Comparison of ENCODE assay signal across 23 cellular contexts in the genomic region with DNA sequence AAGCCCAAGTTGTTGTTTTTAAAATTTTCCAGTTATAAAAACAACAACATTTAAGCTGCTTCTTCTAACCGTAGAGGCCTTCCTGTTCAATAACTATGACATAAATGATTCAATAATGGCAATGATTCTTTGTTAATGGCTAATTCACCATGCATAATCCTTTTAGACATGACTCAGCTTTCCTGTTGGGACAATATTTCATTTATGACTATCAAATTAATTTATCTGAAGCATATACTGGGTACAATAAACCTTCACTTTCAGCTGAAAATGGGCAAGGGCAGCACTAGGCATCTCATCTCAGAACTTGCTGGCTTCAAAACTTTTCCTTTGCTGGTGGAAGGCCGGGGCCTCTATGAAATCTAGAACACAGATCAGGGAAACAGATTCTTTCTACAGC. TPM values are rescaled to one million over a fixed set of nuclear protein-coding genes. Genes with fewer than 3 reads are reported as not detected.
DNase-seq lines count a peak whose midpoint lies in the region; ATAC-seq and TF ChIP-seq lines count a peak whose summit lies in the region.
"Had no signal": no experiment of that assay in that cellular context is flagged by ENCODE, and none has a peak within 500 bp of the region (broad histone marks: within the 10 kb centered on the region; RNA-seq: fewer than 3 reads in every experiment).

No MANE protein-coding gene starts in this region.

- H3K9me3 Mint-ChIP-seq in activated B cell treated with CpG ODN at 0.5 μM for 24 hours, result no peaks in the 10 kb centered on the region
- no peaks in the 10 kb centered on the region for H3K9me3 Mint-ChIP-seq in nephron progenitor cell
- H3K9me3 Mint-ChIP-seq: CD4-positive, alpha-beta memory T cell; GM23338; WTC11 had no signal

- H4K20me1 ChIP-seq in GM23248 (ENCODE audit: insufficient read depth), result no peaks in the 10 kb centered on the region
- H4K20me1 ChIP-seq in smooth muscle cell (ENCODE audit: low read depth), result peaks cover 24% of the 10 kb centered on the region

- H3K4me3 Mint-ChIP-seq in activated B cell treated with CpG ODN at 0.5 μM for 24 hours, result peak overlapping the region; percentile 33
- no peak overlapping the region for H3K4me3 Mint-ChIP-seq in nephron progenitor cell
- H3K4me3 Mint-ChIP-seq: CD4-positive, alpha-beta memory T cell; GM23338; WTC11 had no signal

- no peak overlapping the region for H3K4me3 ChIP-seq in GM23248
- no peak overlapping the region for H3K4me3 ChIP-seq in smooth muscle cell
- H3K4me3 ChIP-seq: GM23338, K562, left lung, mucosa of descending colon, SK-N-MC had no signal

- no peaks in the 10 kb centered on the region for H3K27me3 ChIP-seq in GM23248 (replicated peaks; ENCODE audit: insufficient read depth)
- H3K27me3 ChIP-seq in foreskin keratinocyte, result no peaks in the 10 kb centered on the region
- H3K27me3 ChIP-seq in smooth muscle cell (ENCODE audit: low read depth), result no peaks in the 10 kb centered on the region
- H3K27me3 ChIP-seq: left lung had no signal

- H3K9me3 ChIP-seq in GM23248 (ENCODE audit: low read depth), result no peaks in the 10 kb centered on the region
- H3K9me3 ChIP-seq in smooth muscle cell (replicated peaks; ENCODE audit: low read depth), result no peaks in the 10 kb centered on the region
- H3K9me3 ChIP-seq: left lung, mucosa of descending colon had no signal

- CTCF ChIA-PET in activated B cell treated with CpG ODN at 0.5 μM for 24 hours (lab: Charles Lee), result interaction anchor here (0.6 to 1.9 kb wide), 3 partner anchors 55 to 137 kb away, joined by 3 to 9 read pairs (median 3); no protein-coding TSS in a partner anchor

- H3K27ac Mint-ChIP-seq in activated B cell treated with CpG ODN at 0.5 μM for 24 hours, result peak overlapping the region; percentile 64
- H3K27ac Mint-ChIP-seq in nephron progenitor cell, result no peak overlapping the region
- H3K27ac Mint-ChIP-seq: CD4-positive, alpha-beta memory T cell; GM23338; WTC11 had no signal

- no peaks in the 10 kb centered on the region for H3K9me2 ChIP-seq in GM23248 (ENCODE audit: insufficient read depth)

- H3K9ac ChIP-seq in GM23248 (no peak overlapping the region), smooth muscle cell (ENCODE audit: low read depth) (peak overlapping the region; percentile 6)

- H3K4me2 ChIP-seq in GM23248 (ENCODE audit: unreplicated experiment) (no peak overlapping the region), smooth muscle cell (no peak overlapping the region)
- H3K4me2 ChIP-seq: GM23338 had no signal

- POLR2A ChIA-PET in activated B cell treated with CpG ODN at 0.5 μM for 24 hours (lab: Charles Lee), result interaction anchor here (0.5 to 6.5 kb wide), 4 partner anchors 25 to 87 kb away, joined by 3 to 64 read pairs (median 28); a partner anchor contains a TSS

- in situ Hi-C loops in GM23248 (cut with MboI), result no loop called here

- WGBS in GM23248 (ENCODE audit: low coverage in 1 of 2, low lambda C conversion rate in 2 of 2, missing lambda C conversion rate in 2 of 2), 2 experiments, result 73 to 77% methylated on average over 2 of the region's 2 CpGs
- 87% methylated on average over 2 of the region's 2 CpGs for WGBS in smooth muscle cell (ENCODE audit: low lambda C conversion rate)

- H3K4me1 ChIP-seq in GM23248 (ENCODE audit: insufficient read depth) (peaks cover 24% of the 10 kb centered on the region), foreskin keratinocyte (peaks cover 26% of the 10 kb centered on the region), smooth muscle cell (ENCODE audit: low read depth) (no peaks in the 10 kb centered on the region)

- TF ChIP-seq CTCF in activated B cell treated with CpG ODN at 0.5 μM for 24 hours (IDR thresholded peaks at IDR 0.05) (no peak), foreskin keratinocyte (conservative IDR thresholded peaks at IDR 0.05) (no peak), smooth muscle cell (IDR thresholded peaks at IDR 0.05; ENCODE audit: borderline replicate concordance, insufficient read depth, poor library complexity, severe bottlenecking) (no peak), nephron progenitor cell (IDR thresholded peaks at IDR 0.05) (no peak)

- H3K79me2 ChIP-seq in GM23248 (ENCODE audit: insufficient read depth) (peaks cover 35% of the 10 kb centered on the region), smooth muscle cell (ENCODE audit: low read depth) (peaks cover 40% of the 10 kb centered on the region)

- H3F3A ChIP-seq in GM23248 (ENCODE audit: insufficient read depth), result peaks cover 14% of the 10 kb centered on the region; the same call in 1 of the 2 replicates
- peaks cover 12% of the 10 kb centered on the region for H3F3A ChIP-seq in smooth muscle cell (ENCODE audit: low read depth)

- ATAC-seq in activated B cell treated with CpG ODN at 0.5 μM for 24 hours (ENCODE audit: low read depth), result no peak
- peak; percentile 11 for ATAC-seq in foreskin keratinocyte
- ATAC-seq: GM23338, K562, left lung, mucosa of descending colon, WTC11 had no signal

- no peaks in the 10 kb centered on the region for H3K27me3 Mint-ChIP-seq in activated B cell treated with CpG ODN at 0.5 μM for 24 hours
- H3K27me3 Mint-ChIP-seq in nephron progenitor cell (ENCODE audit: low read depth, poor library complexity), result peaks cover 4% of the 10 kb centered on the region
- H3K27me3 Mint-ChIP-seq: CD4-positive, alpha-beta memory T cell had no signal

- H3K36me3 Mint-ChIP-seq in activated B cell treated with CpG ODN at 0.5 μM for 24 hours (ENCODE audit: low read depth) (peaks cover 21% of the 10 kb centered on the region), nephron progenitor cell (ENCODE audit: low read depth) (peaks cover 6% of the 10 kb centered on the region)
- H3K36me3 Mint-ChIP-seq: CD4-positive, alpha-beta memory T cell; WTC11 had no signal

- H2AFZ ChIP-seq in GM23248 (no peak overlapping the region), smooth muscle cell (ENCODE audit: low read depth) (no peak overlapping the region)
- H2AFZ ChIP-seq: GM23338 had no signal

- DNase-seq in GM23248 (no peak), activated B cell treated with CpG ODN at 0.5 μM for 24 hours (no peak), foreskin keratinocyte (no peak), smooth muscle cell (lab: John Stamatoyannopoulos, UW; ENCODE audit: unreplicated experiment) (no peak), NCI-H2196 treated with DMSO at 0.1 percent for 48 hours (lab: John Stamatoyannopoulos, UW; ENCODE audit: unreplicated experiment) (no peak), SIG-M5 treated with dmso at 0.1 percent for 504 hours (lab: John Stamatoyannopoulos, UW; ENCODE audit: unreplicated experiment) (no peak), nephron progenitor cell (no peak)
- DNase-seq in stimulated activated naive CD4-positive, alpha-beta T cell (lab: John Stamatoyannopoulos, UW), result no peak
- DNase-seq: activated CD4-positive, alpha-beta T cell treated with anti-CD3 and anti-CD28 coated beads, Interleukin-2, amount 50 U/mL, for 48 hours; activated naive CD4-positive, alpha-beta T cell; CD4-positive, alpha-beta memory T cell; cerebellar nuclear complex; effector CD4-positive, alpha-beta T cell; left lung; mucosa of descending colon; NCI-H187; NCI-H226; retina; stimulated activated CD8-positive, alpha-beta memory T cell treated with anti-CD3 and anti-CD28 coated beads, Interleukin-4, amount 100 ng/mL, for 48 hours had no signal

- H3K27ac ChIP-seq in GM23248, result peak overlapping the region; percentile 94
- H3K27ac ChIP-seq in foreskin keratinocyte, result no peak overlapping the region
- peak overlapping the region; percentile 91 for H3K27ac ChIP-seq in smooth muscle cell (ENCODE audit: low read depth)

- H3K36me3 ChIP-seq in GM23248 (ENCODE audit: low read depth) (no peaks in the 10 kb centered on the region), smooth muscle cell (ENCODE audit: low read depth) (no peaks in the 10 kb centered on the region)
- H3K36me3 ChIP-seq: left lung had no signal

- intact Hi-C loops in activated B cell treated with CpG ODN at 0.5 μM for 24 hours (cut with micrococcal nuclease), result no loop called here

- H3K4me1 Mint-ChIP-seq in activated B cell treated with CpG ODN at 0.5 μM for 24 hours (peaks cover 83% of the 10 kb centered on the region), nephron progenitor cell (no peaks in the 10 kb centered on the region)

RNA-seq across cellular contexts. Expression of a gene that starts 38.9 kb away (rescaled TPM):
- total RNA-seq in GM23248 (2014; rRNA removed; shearing (Covaris generic)), result 14.4 and 18.3 TPM in 2 replicates
- polyA plus RNA-seq in GM23248 (2016; fragmentation: Nextera tagmentation; extraction: Ambion mirVana) (4.4 and 4.6 TPM in 2 replicates), foreskin keratinocyte (3.5 and 3.6 TPM in 2 replicates), smooth muscle cell (9.1 and 13.2 TPM in 2 replicates)
- total RNA-seq in activated B cell treated with CpG ODN at 0.5 μM for 24 hours (37.9 and 46.0 TPM in 2 replicates), foreskin keratinocyte (13.9 and 16.4 TPM in 2 replicates), smooth muscle cell (31.0 and 39.5 TPM in 2 replicates)
- polyA plus RNA-seq: K562 had no signal
